ENCODE assay signal across 18 cellular contexts in genomic region chr5:122880170-122880689, GRCh38.
DNase-seq lines count a peak whose midpoint lies in the region; ATAC-seq and TF ChIP-seq lines count a peak whose summit lies in the region.
"Had no signal": no experiment of that assay in that cellular context is flagged by ENCODE, and none has a peak within 500 bp of the region (broad histone marks: within the 10 kb centered on the region; RNA-seq: fewer than 3 reads in every experiment).

No MANE protein-coding gene starts in this region.

- no peaks in the 10 kb centered on the region for H3K27me3 ChIP-seq in OCI-LY3 (ENCODE audit: low read depth, low read length)

- H3K4me2 ChIP-seq in OCI-LY3 (ENCODE audit: low read length) = peak overlapping the region; percentile 25; the same call in 1 of the 2 replicates
- H3K4me2 ChIP-seq: A549, GM23338 had no signal

- TF ChIP-seq CTCF in OCI-LY3 (IDR thresholded peaks at IDR 0.05; ENCODE audit: low read depth, low read length) = no peak

- peaks cover 8% of the 10 kb centered on the region for H3K36me3 ChIP-seq in OCI-LY3 (replicated peaks; ENCODE audit: low read depth, low read length)

- 0 out of 2 replicates have a peak, but pooled peaks cover 2% of the 10 kb centered on the region for H3K79me2 ChIP-seq in OCI-LY3 (ENCODE audit: low read length)

- H3K27ac ChIP-seq in OCI-LY3 (ENCODE audit: low read length) = no peak overlapping the region
- H3K27ac ChIP-seq: A549, C4-2B had no signal

- H3K9ac ChIP-seq in OCI-LY3 (ENCODE audit: low read length) = no peak overlapping the region

- no peaks in the 10 kb centered on the region for H4K20me1 ChIP-seq in OCI-LY3 (ENCODE audit: insufficient read depth, low read length)

- DNase-seq in globus pallidus (ENCODE audit: low spot score) = peak; percentile 12
- DNase-seq in NCI-H774 (lab: John Stamatoyannopoulos, UW) = no peak
- no peak for DNase-seq in NCI-H524 (lab: John Stamatoyannopoulos, UW)
- DNase-seq in DMS114 treated with DMSO at 0.1 percent for 48 hours (lab: John Stamatoyannopoulos, UW; ENCODE audit: unreplicated experiment) = no peak
- DNase-seq: AML-193; Caco-2; CD4-positive, alpha-beta T cell; DMS153; DMS79; GDM1; HCEC 1CT; HFFc6; IMR-90 had no signal

- ATAC-seq in SK-N-SH treated with all-trans-retinoic acid at 6 μM for 48 hours = peak; percentile 63
- ATAC-seq: A549, GM23338 had no signal

- H3K4me3 ChIP-seq in OCI-LY3 (ENCODE audit: low read length) = no peak overlapping the region
- H3K4me3 ChIP-seq: A549, GM23338 had no signal

- H2AFZ ChIP-seq in OCI-LY3 (ENCODE audit: low read depth, low read length) = no peak overlapping the region
- H2AFZ ChIP-seq: GM23338 had no signal

- no peaks in the 10 kb centered on the region for H3K9me3 ChIP-seq in OCI-LY3 (ENCODE audit: insufficient read depth, low read length)
- H3K9me3 ChIP-seq: A549, Caco-2 had no signal

- peaks cover 44% of the 10 kb centered on the region for H3K4me1 ChIP-seq in OCI-LY3 (ENCODE audit: low read length)
- H3K4me1 ChIP-seq: Caco-2 had no signal

TF ChIP-seq in SK-N-SH treated with all-trans-retinoic acid at 6 μM for 48 hours, 23 proteins besides CTCF, POLR2A, EP300 and RAD21:
- no peak for TF ChIP-seq ISL1 (CRISPR knock-in tag; IDR thresholded peaks at IDR 0.05)
- no peak for TF ChIP-seq BACH2 (CRISPR knock-in tag; IDR thresholded peaks at IDR 0.05; ENCODE audit: borderline replicate concordance)
- TF ChIP-seq CSDC2 (CRISPR knock-in tag; IDR thresholded peaks at IDR 0.05) = no peak
- no peak for TF ChIP-seq SNAI2 (CRISPR knock-in tag; IDR thresholded peaks at IDR 0.05)
- TF ChIP-seq, protein P1, sequence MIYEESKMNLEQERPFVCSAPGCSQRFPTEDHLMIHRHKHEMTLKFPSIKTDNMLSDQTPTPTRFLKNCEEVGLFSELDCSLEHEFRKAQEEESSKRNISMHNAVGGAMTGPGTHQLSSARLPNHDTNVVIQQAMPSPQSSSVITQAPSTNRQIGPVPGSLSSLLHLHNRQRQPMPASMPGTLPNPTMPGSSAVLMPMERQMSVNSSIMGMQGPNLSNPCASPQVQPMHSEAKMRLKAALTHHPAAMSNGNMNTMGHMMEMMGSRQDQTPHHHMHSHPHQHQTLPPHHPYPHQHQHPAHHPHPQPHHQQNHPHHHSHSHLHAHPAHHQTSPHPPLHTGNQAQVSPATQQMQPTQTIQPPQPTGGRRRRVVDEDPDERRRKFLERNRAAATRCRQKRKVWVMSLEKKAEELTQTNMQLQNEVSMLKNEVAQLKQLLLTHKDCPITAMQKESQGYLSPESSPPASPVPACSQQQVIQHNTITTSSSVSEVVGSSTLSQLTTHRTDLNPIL (CRISPR knock-in tag; IDR thresholded peaks at IDR 0.05; ENCODE audit: low read depth) = no peak
- no peak for TF ChIP-seq ZC3H10 (CRISPR knock-in tag; IDR thresholded peaks at IDR 0.05)
- no peak for TF ChIP-seq ZNF70 (CRISPR knock-in tag; IDR thresholded peaks at IDR 0.05)
- TF ChIP-seq ARNTL (CRISPR knock-in tag; IDR thresholded peaks at IDR 0.05; ENCODE audit: borderline replicate concordance, low read depth) = no peak
- TF ChIP-seq, protein P2, sequence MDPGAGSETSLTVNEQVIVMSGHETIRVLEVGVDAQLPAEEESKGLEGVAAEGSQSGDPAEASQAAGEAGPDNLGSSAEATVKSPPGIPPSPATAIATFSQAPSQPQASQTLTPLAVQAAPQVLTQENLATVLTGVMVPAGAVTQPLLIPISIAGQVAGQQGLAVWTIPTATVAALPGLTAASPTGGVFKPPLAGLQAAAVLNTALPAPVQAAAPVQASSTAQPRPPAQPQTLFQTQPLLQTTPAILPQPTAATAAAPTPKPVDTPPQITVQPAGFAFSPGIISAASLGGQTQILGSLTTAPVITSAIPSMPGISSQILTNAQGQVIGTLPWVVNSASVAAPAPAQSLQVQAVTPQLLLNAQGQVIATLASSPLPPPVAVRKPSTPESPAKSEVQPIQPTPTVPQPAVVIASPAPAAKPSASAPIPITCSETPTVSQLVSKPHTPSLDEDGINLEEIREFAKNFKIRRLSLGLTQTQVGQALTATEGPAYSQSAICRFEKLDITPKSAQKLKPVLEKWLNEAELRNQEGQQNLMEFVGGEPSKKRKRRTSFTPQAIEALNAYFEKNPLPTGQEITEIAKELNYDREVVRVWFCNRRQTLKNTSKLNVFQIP (CRISPR knock-in tag; IDR thresholded peaks at IDR 0.05; ENCODE audit: borderline replicate concordance, low read depth) = no peak
- no peak for TF ChIP-seq PPARA (CRISPR knock-in tag; IDR thresholded peaks at IDR 0.05; ENCODE audit: borderline replicate concordance)
- no peak for TF ChIP-seq ZNF8 (CRISPR knock-in tag; IDR thresholded peaks at IDR 0.05)
- no peak for TF ChIP-seq OSR1 (CRISPR knock-in tag; IDR thresholded peaks at IDR 0.05)
- TF ChIP-seq ESRRG (CRISPR knock-in tag; IDR thresholded peaks at IDR 0.05) = no peak
- TF ChIP-seq TSHZ2 (CRISPR knock-in tag; IDR thresholded peaks at IDR 0.05) = no peak
- no peak for TF ChIP-seq ZFP30 (CRISPR knock-in tag; IDR thresholded peaks at IDR 0.05)
- TF ChIP-seq CSRNP3 (CRISPR knock-in tag; IDR thresholded peaks at IDR 0.05) = no peak
- TF ChIP-seq ZNF565 (CRISPR knock-in tag; conservative IDR thresholded peaks at IDR 0.05; ENCODE audit: low read depth) = no peak
- no peak for TF ChIP-seq ZFP3 (CRISPR knock-in tag; IDR thresholded peaks at IDR 0.05)
- TF ChIP-seq PATZ1 (CRISPR knock-in tag; IDR thresholded peaks at IDR 0.05; ENCODE audit: borderline replicate concordance) = no peak
- TF ChIP-seq RARB (CRISPR knock-in tag; IDR thresholded peaks at IDR 0.05) = no peak
